In the genomic region with DNA sequence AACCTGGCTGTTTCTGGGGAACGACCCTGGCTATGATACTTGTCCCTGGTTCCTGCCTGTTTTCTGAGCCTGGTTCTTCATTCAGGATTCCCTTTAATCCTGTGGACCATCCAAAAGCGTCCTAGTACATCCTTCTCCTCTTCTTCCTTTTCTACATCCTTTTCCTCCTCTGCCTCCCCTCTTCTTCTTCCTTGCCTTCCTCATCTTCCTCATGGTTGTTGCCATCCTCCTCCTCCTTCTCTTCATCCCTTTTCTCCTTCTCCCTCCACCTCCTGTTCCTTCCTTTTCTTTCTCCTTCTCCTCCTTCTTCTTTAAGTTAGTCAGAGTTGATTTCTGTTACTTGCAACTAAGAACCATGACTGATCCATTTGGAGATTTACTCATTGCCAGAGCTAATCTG, we compare ENCODE assay signal across 23 cellular contexts.
"Had no signal": no experiment of that assay in that cellular context is flagged by ENCODE, and none has a peak within 500 bp of the region (broad histone marks: within the 10 kb centered on the region; RNA-seq: fewer than 3 reads in every experiment).

No MANE protein-coding gene starts in this region.

- H3K27me3 ChIP-seq: right lobe of liver, upper lobe of left lung had no signal

- H3K4me3 ChIP-seq: dorsolateral prefrontal cortex, gastroesophageal sphincter, heart left ventricle, hepatocyte, left lung, right lobe of liver, thoracic aorta, tibial nerve, upper lobe of left lung had no signal

- H3K4me2 ChIP-seq: hepatocyte had no signal

- H3K9me3 Mint-ChIP-seq: naive thymus-derived CD4-positive, alpha-beta T cell; stimulated activated naive B cell treated with anti-CD40 and anti-IgM and Interleukin-4, amounts not matched to agents 10 μg/mL and 1 μg/mL and 100 μg/mL, for 72 hours; stimulated activated naive CD8-positive, alpha-beta T cell treated with anti-CD3 and anti-CD28 coated beads, Interleukin-15, Interleukin-2, amounts not matched to agents 100 ng/mL and 50 ng/mL, for 24 hours had no signal

- H3K4me3 Mint-ChIP-seq: naive thymus-derived CD4-positive, alpha-beta T cell; stimulated activated naive B cell treated with anti-CD40 and anti-IgM and Interleukin-4, amounts not matched to agents 10 μg/mL and 1 μg/mL and 100 μg/mL, for 72 hours; stimulated activated naive CD8-positive, alpha-beta T cell treated with anti-CD3 and anti-CD28 coated beads, Interleukin-15, Interleukin-2, amounts not matched to agents 100 ng/mL and 50 ng/mL, for 24 hours had no signal

- H3K27ac ChIP-seq: dorsolateral prefrontal cortex, foreskin keratinocyte, gastroesophageal sphincter, heart left ventricle, hepatocyte, left lung, neutrophil, parathyroid adenoma, right lobe of liver, thoracic aorta, tibial nerve, upper lobe of left lung had no signal

- ATAC-seq: foreskin keratinocyte; gastroesophageal sphincter; heart left ventricle; left cardiac atrium; left lung; naive thymus-derived CD4-positive, alpha-beta T cell; right lobe of liver; stimulated activated naive B cell treated with anti-CD40 and anti-IgM and Interleukin-4, amounts not matched to agents 10 μg/mL and 1 μg/mL and 100 μg/mL, for 72 hours had no signal

- H3K9ac ChIP-seq: parathyroid adenoma had no signal

- H3K4me1 Mint-ChIP-seq: stimulated activated naive B cell treated with anti-CD40 and anti-IgM and Interleukin-4, amounts not matched to agents 10 μg/mL and 1 μg/mL and 100 μg/mL, for 72 hours had no signal

- DNase-seq: dorsolateral prefrontal cortex; effector CD4-positive, alpha-beta T cell; foreskin keratinocyte; heart left ventricle; left cardiac atrium; left lung; mesendoderm; midbrain; naive thymus-derived CD4-positive, alpha-beta T cell; right lobe of liver; small intestine; stimulated activated CD4-positive, alpha-beta T cell treated with anti-CD3 and anti-CD28 coated beads, Interleukin-15, amount 100 ng/mL, for 24 hours; stimulated activated CD4-positive, alpha-beta T cell treated with anti-CD3 and anti-CD28 coated beads, Interleukin-2, amount 100 ng/mL, for 48 hours; stimulated activated naive B cell treated with anti-CD40 and anti-IgM and Interleukin-4, amounts not matched to agents 10 μg/mL and 1 μg/mL and 100 μg/mL, for 72 hours had no signal

- H3K4me1 ChIP-seq: foreskin keratinocyte, gastroesophageal sphincter, heart left ventricle, left lung, parathyroid adenoma, right lobe of liver, tibial nerve, upper lobe of left lung had no signal

- H3K9me3 ChIP-seq: gastroesophageal sphincter, heart left ventricle, left lung, neutrophil, right lobe of liver, thoracic aorta, tibial nerve, upper lobe of left lung had no signal

- H3K27ac Mint-ChIP-seq: progenitor cell of endocrine pancreas; stimulated activated naive B cell treated with anti-CD40 and anti-IgM and Interleukin-4, amounts not matched to agents 10 μg/mL and 1 μg/mL and 100 μg/mL, for 72 hours; stimulated activated naive CD8-positive, alpha-beta T cell treated with anti-CD3 and anti-CD28 coated beads, Interleukin-15, Interleukin-2, amounts not matched to agents 100 ng/mL and 50 ng/mL, for 24 hours had no signal

- H3K36me3 Mint-ChIP-seq: naive thymus-derived CD4-positive, alpha-beta T cell; stimulated activated naive B cell treated with anti-CD40 and anti-IgM and Interleukin-4, amounts not matched to agents 10 μg/mL and 1 μg/mL and 100 μg/mL, for 72 hours had no signal

- H3K36me3 ChIP-seq: gastroesophageal sphincter, heart left ventricle, left lung, neutrophil, right lobe of liver, thoracic aorta, tibial nerve, upper lobe of left lung had no signal
